2 cellular contexts compared by ENCODE assay signal in genomic region chr6:148137652-148138051, GRCh38.
TF ChIP-seq lines count a peak whose summit lies in the region.

No MANE protein-coding gene starts in this region.

TF ChIP-seq in HepG2, 621 proteins besides CTCF, POLR2A, EP300 and RAD21:
- TF ChIP-seq ZNF577 (CRISPR knock-in tag; IDR thresholded peaks at IDR 0.05; ENCODE audit: borderline replicate concordance, low read depth) (no peak), ZNF792 (CRISPR knock-in tag; IDR thresholded peaks at IDR 0.05) (peak; percentile 93)

TF ChIP-seq in H1, 55 proteins besides CTCF, POLR2A, EP300 and RAD21:
- TF ChIP-seq EZH2 (IDR thresholded peaks at IDR 0.05; ENCODE audit: low read depth, low read length, severe bottlenecking) (no peak), CTBP2 (IDR thresholded peaks at IDR 0.05; ENCODE audit: borderline replicate concordance, insufficient read depth, insufficient read length, low read length) (no peak), ATF3 (IDR thresholded peaks at IDR 0.05; ENCODE audit: insufficient read depth, low read depth, low read length) (no peak), SP2 (IDR thresholded peaks at IDR 0.05; ENCODE audit: low read length) (no peak), KDM1A (IDR thresholded peaks at IDR 0.05; ENCODE audit: borderline replicate concordance, low read length) (no peak), SP1 (IDR thresholded peaks at IDR 0.05; ENCODE audit: low read depth, low read length) (no peak), ASH2L (IDR thresholded peaks at IDR 0.05; ENCODE audit: low read length) (no peak), SIRT6 (IDR thresholded peaks at IDR 0.05; ENCODE audit: low read length) (no peak), ZNF274 (IDR thresholded peaks at IDR 0.05; ENCODE audit: borderline replicate concordance, extremely low read depth, low read length) (no peak), BRCA1 (IDR thresholded peaks at IDR 0.05; ENCODE audit: low read depth, low read length) (no peak), CHD7 (IDR thresholded peaks at IDR 0.05; ENCODE audit: insufficient replicate concordance, low read length) (no peak), TCF12 (IDR thresholded peaks at IDR 0.05; ENCODE audit: low read depth, low read length) (no peak), RNF2 (IDR thresholded peaks at IDR 0.05; ENCODE audit: borderline replicate concordance, low read depth, low read length, missing control alignments, poor library complexity, severe bottlenecking) (no peak), RXRA (IDR thresholded peaks at IDR 0.05; ENCODE audit: insufficient read depth, low read depth, low read length) (no peak), TEAD4 (IDR thresholded peaks at IDR 0.05; ENCODE audit: low read depth, low read length) (no peak), TBP (IDR thresholded peaks at IDR 0.05; ENCODE audit: low read depth, low read length) (no peak), CHD1 (IDR thresholded peaks at IDR 0.05; ENCODE audit: low read depth, low read length) (no peak), BACH1 (IDR thresholded peaks at IDR 0.05; ENCODE audit: low read length) (no peak)
